In genomic region chr1:220121791-220122530, GRCh38 we compare ENCODE assay signal across 3 cellular contexts.
A peak's percentile ranks its signal among the peaks of the same experiment; 100 is the strongest.
TF ChIP-seq lines count a peak whose summit lies in the region.

No MANE protein-coding gene starts in this region.

TF ChIP-seq in HEK293T, 16 proteins besides CTCF, POLR2A, EP300 and RAD21:
- TF ChIP-seq SUZ12 (IDR thresholded peaks at IDR 0.05): no peak
- peak; percentile 51 for TF ChIP-seq PKNOX1 (IDR thresholded peaks at IDR 0.05)

TF ChIP-seq in K562, 482 proteins besides CTCF, POLR2A, EP300 and RAD21 (continues in another document):
- TF ChIP-seq KAT2B (IDR thresholded peaks at IDR 0.05; ENCODE audit: low read depth, low read length): no peak
- no peak for TF ChIP-seq FUS (optimal IDR thresholded peaks at IDR 0.05; ENCODE audit: low read depth, low read length)
- no peak for TF ChIP-seq ZNF174 (CRISPR knock-in tag; IDR thresholded peaks at IDR 0.05)
- TF ChIP-seq, protein P1, sequence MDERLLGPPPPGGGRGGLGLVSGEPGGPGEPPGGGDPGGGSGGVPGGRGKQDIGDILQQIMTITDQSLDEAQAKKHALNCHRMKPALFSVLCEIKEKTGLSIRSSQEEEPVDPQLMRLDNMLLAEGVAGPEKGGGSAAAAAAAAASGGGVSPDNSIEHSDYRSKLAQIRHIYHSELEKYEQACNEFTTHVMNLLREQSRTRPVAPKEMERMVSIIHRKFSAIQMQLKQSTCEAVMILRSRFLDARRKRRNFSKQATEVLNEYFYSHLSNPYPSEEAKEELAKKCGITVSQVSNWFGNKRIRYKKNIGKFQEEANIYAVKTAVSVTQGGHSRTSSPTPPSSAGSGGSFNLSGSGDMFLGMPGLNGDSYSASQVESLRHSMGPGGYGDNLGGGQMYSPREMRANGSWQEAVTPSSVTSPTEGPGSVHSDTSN (CRISPR knock-in tag; IDR thresholded peaks at IDR 0.05; ENCODE audit: low read depth): no peak
- TF ChIP-seq, protein P1 (tag; conservative IDR thresholded peaks at IDR 0.05; ENCODE audit: low read depth): 0 out of 2 replicates have a peak, but pooled peaks have one; percentile 32
- no peak for TF ChIP-seq RBM34 (IDR thresholded peaks at IDR 0.05; ENCODE audit: borderline replicate concordance, insufficient read depth, low read length)
- TF ChIP-seq SRSF3 (IDR thresholded peaks at IDR 0.05; ENCODE audit: insufficient read depth, low read length): no peak
- TF ChIP-seq KLF16 (IDR thresholded peaks at IDR 0.05): no peak
- TF ChIP-seq CXXC5 (CRISPR knock-in tag; IDR thresholded peaks at IDR 0.05): peak; percentile 17; the same call in 1 of the 2 replicates
- no peak for TF ChIP-seq ZC3H11A (IDR thresholded peaks at IDR 0.05; ENCODE audit: low read depth, low read length)
- TF ChIP-seq DPF2 (IDR thresholded peaks at IDR 0.05): no peak
- TF ChIP-seq, protein P2, sequence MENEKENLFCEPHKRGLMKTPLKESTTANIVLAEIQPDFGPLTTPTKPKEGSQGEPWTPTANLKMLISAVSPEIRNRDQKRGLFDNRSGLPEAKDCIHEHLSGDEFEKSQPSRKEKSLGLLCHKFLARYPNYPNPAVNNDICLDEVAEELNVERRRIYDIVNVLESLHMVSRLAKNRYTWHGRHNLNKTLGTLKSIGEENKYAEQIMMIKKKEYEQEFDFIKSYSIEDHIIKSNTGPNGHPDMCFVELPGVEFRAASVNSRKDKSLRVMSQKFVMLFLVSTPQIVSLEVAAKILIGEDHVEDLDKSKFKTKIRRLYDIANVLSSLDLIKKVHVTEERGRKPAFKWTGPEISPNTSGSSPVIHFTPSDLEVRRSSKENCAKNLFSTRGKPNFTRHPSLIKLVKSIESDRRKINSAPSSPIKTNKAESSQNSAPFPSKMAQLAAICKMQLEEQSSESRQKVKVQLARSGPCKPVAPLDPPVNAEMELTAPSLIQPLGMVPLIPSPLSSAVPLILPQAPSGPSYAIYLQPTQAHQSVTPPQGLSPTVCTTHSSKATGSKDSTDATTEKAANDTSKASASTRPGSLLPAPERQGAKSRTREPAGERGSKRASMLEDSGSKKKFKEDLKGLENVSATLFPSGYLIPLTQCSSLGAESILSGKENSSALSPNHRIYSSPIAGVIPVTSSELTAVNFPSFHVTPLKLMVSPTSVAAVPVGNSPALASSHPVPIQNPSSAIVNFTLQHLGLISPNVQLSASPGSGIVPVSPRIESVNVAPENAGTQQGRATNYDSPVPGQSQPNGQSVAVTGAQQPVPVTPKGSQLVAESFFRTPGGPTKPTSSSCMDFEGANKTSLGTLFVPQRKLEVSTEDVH (IDR thresholded peaks at IDR 0.05; ENCODE audit: low read depth, partially characterized antibody): no peak
- no peak for TF ChIP-seq LARP7 (IDR thresholded peaks at IDR 0.05)
- TF ChIP-seq ASH1L (IDR thresholded peaks at IDR 0.05; ENCODE audit: borderline replicate concordance, low read depth, partially characterized antibody): no peak
- TF ChIP-seq FOXA3 (CRISPR knock-in tag; conservative IDR thresholded peaks at IDR 0.05 in 1 of 2, IDR thresholded peaks at IDR 0.05 in 1 of 2): 0 out of 4 replicates have a peak, but pooled peaks of 1 of the 2 experiments have one; percentile 18
- TF ChIP-seq PKNOX1 (IDR thresholded peaks at IDR 0.05): peak; percentile 79
- TF ChIP-seq ZNF511 (CRISPR knock-in tag; IDR thresholded peaks at IDR 0.05): no peak
- TF ChIP-seq, protein P3, sequence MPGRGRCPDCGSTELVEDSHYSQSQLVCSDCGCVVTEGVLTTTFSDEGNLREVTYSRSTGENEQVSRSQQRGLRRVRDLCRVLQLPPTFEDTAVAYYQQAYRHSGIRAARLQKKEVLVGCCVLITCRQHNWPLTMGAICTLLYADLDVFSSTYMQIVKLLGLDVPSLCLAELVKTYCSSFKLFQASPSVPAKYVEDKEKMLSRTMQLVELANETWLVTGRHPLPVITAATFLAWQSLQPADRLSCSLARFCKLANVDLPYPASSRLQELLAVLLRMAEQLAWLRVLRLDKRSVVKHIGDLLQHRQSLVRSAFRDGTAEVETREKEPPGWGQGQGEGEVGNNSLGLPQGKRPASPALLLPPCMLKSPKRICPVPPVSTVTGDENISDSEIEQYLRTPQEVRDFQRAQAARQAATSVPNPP (IDR thresholded peaks at IDR 0.05; ENCODE audit: borderline replicate concordance, insufficient read depth, insufficient read length): no peak
- TF ChIP-seq JUN (IDR thresholded peaks at IDR 0.05; ENCODE audit: borderline replicate concordance, low read depth, low read length): no peak
- no peak for TF ChIP-seq JUN (CRISPR knock-in tag; IDR thresholded peaks at IDR 0.05; ENCODE audit: borderline replicate concordance)
- TF ChIP-seq MCM3 (IDR thresholded peaks at IDR 0.05): no peak

TF ChIP-seq in GM12891, 5 proteins besides CTCF, POLR2A, EP300 and RAD21:
- no peak for TF ChIP-seq PAX5 (IDR thresholded peaks at IDR 0.05; ENCODE audit: insufficient read depth, low read length, severe bottlenecking)
- TF ChIP-seq TAF1 (IDR thresholded peaks at IDR 0.05; ENCODE audit: low read depth, low read length): no peak
- no peak for TF ChIP-seq POLR2AphosphoS5 (IDR thresholded peaks at IDR 0.05; ENCODE audit: low read depth, low read length)
- no peak for TF ChIP-seq POU2F2 (IDR thresholded peaks at IDR 0.05; ENCODE audit: low read depth, low read length)
- TF ChIP-seq SPI1 (IDR thresholded peaks at IDR 0.05; ENCODE audit: low read depth, low read length): no peak
